9 cellular contexts compared by ENCODE assay signal in the genomic region with DNA sequence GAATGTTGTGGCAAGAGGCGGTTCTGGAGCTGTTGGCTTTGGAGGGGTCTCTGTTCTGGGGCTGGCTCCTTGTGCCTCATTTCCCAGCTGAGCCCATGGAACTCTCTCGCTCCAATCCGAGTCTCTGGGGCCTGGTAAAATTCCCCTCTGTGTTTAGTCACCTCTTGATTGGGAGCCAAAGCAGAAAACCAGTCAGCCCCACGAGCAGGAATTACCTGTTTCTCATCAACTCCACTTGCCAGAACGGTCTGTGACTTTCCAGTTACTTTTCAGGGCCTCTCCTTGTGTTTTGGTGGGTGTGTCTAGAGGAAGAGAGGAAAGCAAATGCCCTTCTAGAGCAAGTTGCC. TPM values are rescaled to one million over a fixed set of nuclear protein-coding genes. Genes with fewer than 3 reads are reported as not detected.
A peak's percentile ranks its signal among the peaks of the same experiment; 100 is the strongest.
DNase-seq lines count a peak whose midpoint lies in the region; ATAC-seq and TF ChIP-seq lines count a peak whose summit lies in the region.
"Had no signal": no experiment of that assay in that cellular context is flagged by ENCODE, and none has a peak within 500 bp of the region (broad histone marks: within the 10 kb centered on the region; RNA-seq: fewer than 3 reads in every experiment).

No MANE protein-coding gene starts in this region.

- no peaks in the 10 kb centered on the region for H3K27me3 Mint-ChIP-seq in MCF 10A (ENCODE audit: insufficient read depth, unreplicated experiment)

- no peak for TF ChIP-seq POLR2A in upper lobe of left lung (IDR thresholded peaks at IDR 0.05)

- H3K36me3 ChIP-seq in lower lobe of right lung (no peaks in the 10 kb centered on the region), upper lobe of left lung (no peaks in the 10 kb centered on the region)

- peak in 2 of 4 donors; percentile 45 to 82 for TF ChIP-seq EP300 in upper lobe of left lung (IDR thresholded peaks at IDR 0.05)

- no peaks in the 10 kb centered on the region for H3K27me3 ChIP-seq in lower lobe of right lung (ENCODE audit: low read depth)
- no peaks in the 10 kb centered on the region for H3K27me3 ChIP-seq in upper lobe of left lung

- H3K9me3 ChIP-seq in lower lobe of right lung (no peaks in the 10 kb centered on the region), upper lobe of left lung (no peaks in the 10 kb centered on the region)

- no peaks in the 10 kb centered on the region for H3K9me3 Mint-ChIP-seq in MCF 10A (ENCODE audit: unreplicated experiment)

- H3K4me3 ChIP-seq in lower lobe of right lung (peak overlapping the region; percentile 33), upper lobe of left lung (peak overlapping the region in 3 of 4 donors; percentile 2 to 27 (median 23))

- POLR2A ChIA-PET in MCF 10A (lab: Yijun Ruan, JAX) = interaction anchor here (0.6 to 12.7 kb wide), 27 partner anchors 14 to 1765 kb away, joined by 3 to 622 read pairs (median 6); a partner anchor contains a TSS
- POLR2A ChIA-PET in HEK293T (lab: Yijun Ruan, JAX) = interaction anchor here (0.7 to 3.3 kb wide), 5 partner anchors 10 to 181 kb away, joined by 3 to 19 read pairs (median 4); a partner anchor contains a TSS

- DNase-seq in DMS 273 treated with DMSO at 0.1 percent for 48 hours (lab: John Stamatoyannopoulos, UW) (peak; percentile 72), LoVo (ENCODE audit: low spot score) (peak; percentile 86), MCF 10A (ENCODE audit: unreplicated experiment) (peak; percentile 97), lower lobe of right lung (no peak), upper lobe of left lung (peak in 1 of 2 donors; percentile 78), GM13976 (ENCODE audit: low spot score) (no peak), HEK293T (ENCODE audit: extremely low spot score) (no peak)

- CTCF ChIA-PET in MCF 10A (lab: Yijun Ruan, JAX) = interaction anchor here (0.7 to 19.4 kb wide), 11 partner anchors 8 to 412 kb away, joined by 3 to 517 read pairs (median 5); a partner anchor contains a TSS
- CTCF ChIA-PET in HEK293T (lab: Yijun Ruan, JAX) = interaction anchor here (0.7 to 3.7 kb wide), 6 partner anchors 9 to 401 kb away, joined by 3 to 21 read pairs (median 3); no protein-coding TSS in a partner anchor

- peak overlapping the region; percentile 62 for H3K4me3 Mint-ChIP-seq in MCF 10A (ENCODE audit: unreplicated experiment)

- in situ Hi-C loops in GM13976 (cut with MboI; ENCODE audit: low sequenced_read_pairs, unreplicated experiment) = no loop called here

- H3K4me1 ChIP-seq in lower lobe of right lung (peaks cover 44% of the 10 kb centered on the region), upper lobe of left lung (peaks cover 24 to 43% (median 32%) of the 10 kb centered on the region in 4 donors)

- peaks cover 53% of the 10 kb centered on the region for H3K4me1 Mint-ChIP-seq in MCF 10A (ENCODE audit: insufficient read depth, unreplicated experiment)

- no peak for TF ChIP-seq CTCF in MCF 10A (IDR thresholded peaks at IDR 0.05; ENCODE audit: unreplicated experiment)
- no peak for TF ChIP-seq CTCF in lower lobe of right lung (IDR thresholded peaks at IDR 0.05)
- TF ChIP-seq CTCF in upper lobe of left lung (IDR thresholded peaks at IDR 0.05) = no peak
- TF ChIP-seq CTCF in GM13976 (IDR thresholded peaks at IDR 0.05; ENCODE audit: borderline replicate concordance, control extremely low read depth, extremely low read depth, insufficient read depth, missing control alignments) = no peak

- TSS peak; percentile 88 for BruUV-seq in MCF 10A (replicated peaks; lab: Mats Ljungman, UMichigan)

- H3K36me3 Mint-ChIP-seq in MCF 10A (ENCODE audit: insufficient read depth, unreplicated experiment) = peaks cover 7% of the 10 kb centered on the region

- H3K27ac ChIP-seq in lower lobe of right lung = peak overlapping the region; percentile 95
- H3K27ac ChIP-seq in upper lobe of left lung = peak overlapping the region; percentile 95 to 97 (median 96)

- ATAC-seq in lower lobe of right lung (peak in 1 of 2 donors; percentile 76), upper lobe of left lung (ENCODE audit: low FRiP score in 2 of 2) (peak; percentile 11 to 68), HG03354 (IDR thresholded peaks at IDR 0.05; ENCODE audit: poor library complexity, severe bottlenecking, unreplicated experiment) (no peak)

- intact Hi-C loops in MCF 10A (cut with micrococcal nuclease) = loop anchor here (5.0 kb wide), 1 partner anchor 55 kb away; a partner anchor contains a TSS
- intact Hi-C loops in lower lobe of right lung (cut with DNase I) = no loop called here

- H3K27ac Mint-ChIP-seq in MCF 10A (ENCODE audit: low read depth, unreplicated experiment) = peak overlapping the region; percentile 98

- WGBS in upper lobe of left lung, 2 donors = 21 to 31% methylated on average over 5 of the region's 5 CpGs

TF ChIP-seq in HEK293T, 16 proteins besides CTCF, POLR2A, EP300 and RAD21:
- TF ChIP-seq LEF1 (IDR thresholded peaks at IDR 0.05; ENCODE audit: borderline replicate concordance) (no peak), CTBP1 (IDR thresholded peaks at IDR 0.05; ENCODE audit: borderline replicate concordance) (no peak), BHLHE40 (IDR thresholded peaks at IDR 0.05; ENCODE audit: borderline replicate concordance) (no peak)

RNA-seq across cellular contexts. Expression of a gene that starts 10.8 kb away (rescaled TPM):
- 1,562 and 1,998 TPM in 2 replicates for total RNA-seq in MCF 10A (2022)
- 737 TPM for total RNA-seq in lower lobe of right lung
- 100 to 1,000 TPM; 317 to 578 (median 488) TPM for total RNA-seq in upper lobe of left lung

RNA-seq across cellular contexts. Expression of a gene that starts 41.3 kb away (rescaled TPM):
- total RNA-seq in MCF 10A (2022) (not detected in 2 replicates), lower lobe of right lung (not detected), upper lobe of left lung (not detected)
- total RNA-seq: NCI-H460 had no signal

RNA-seq across cellular contexts. Expression of a gene that starts 53.9 kb away (rescaled TPM):
- total RNA-seq in MCF 10A (2022) (1,693 and 1,694 TPM in 2 replicates), lower lobe of right lung (602 TPM), upper lobe of left lung (100 to 1,000 TPM in 5 of 6 donors, 10 to 100 TPM in 1; 79.6 to 785 (median 432) TPM)

Comparison
In these comparisons a context has a peak if more than half of its experiments do, and no peak if none do; other contexts are left out.
1. DNase-seq: peak in DMS 273 treated with DMSO at 0.1 percent for 48 hours (single experiment), LoVo (single experiment) and MCF 10A (single experiment); none in lower lobe of right lung (single experiment), GM13976 (single experiment) and HEK293T (single experiment).